ENCODE assay signal across 10 cellular contexts in the genomic region with DNA sequence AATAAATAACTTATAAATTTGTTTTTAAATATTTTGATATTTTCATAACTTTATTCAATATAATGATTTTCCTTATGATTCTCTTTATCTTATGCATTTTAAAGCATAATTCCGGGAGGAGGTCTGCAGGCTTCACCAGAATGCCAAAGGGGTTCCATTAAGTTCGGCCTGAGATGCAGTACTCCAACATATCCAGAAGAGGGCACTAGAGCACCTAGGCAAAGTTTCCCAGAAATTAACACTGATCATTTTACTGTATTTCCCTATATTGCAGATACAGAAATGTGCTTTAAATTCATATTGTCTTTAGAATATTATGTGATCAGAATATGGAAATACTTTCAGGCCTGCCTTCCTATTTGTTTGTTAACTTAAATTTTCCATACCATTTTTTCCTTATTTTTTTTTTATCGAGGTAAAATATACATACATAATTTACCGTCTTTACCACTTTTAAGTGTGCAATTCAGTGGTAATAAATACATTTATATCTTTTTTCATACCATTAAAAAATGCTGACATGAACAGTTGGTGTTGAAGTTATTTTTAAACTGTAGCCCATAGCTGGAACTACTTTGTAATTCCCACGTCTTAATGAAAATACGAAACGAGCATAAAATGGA. TPM values are rescaled to one million over a fixed set of nuclear protein-coding genes. Genes with fewer than 3 reads are reported as not detected.
DNase-seq lines count a peak whose midpoint lies in the region; ATAC-seq, FAIRE-seq and TF ChIP-seq lines count a peak whose summit lies in the region.
"Had no signal": no experiment of that assay in that cellular context is flagged by ENCODE, and none has a peak within 500 bp of the region (broad histone marks: within the 10 kb centered on the region; RNA-seq: fewer than 3 reads in every experiment).

No MANE protein-coding gene starts in this region.

- H3K4me1 ChIP-seq in HepG2 (ENCODE audit: insufficient read depth, low read length) (peaks cover 18% of the 10 kb centered on the region; the same call in 1 of the 2 replicates), tibial artery (no peaks in the 10 kb centered on the region)

- peaks cover 9% of the 10 kb centered on the region for H3K27me3 Mint-ChIP-seq in activated T-cell treated with anti-CD3 and anti-CD28 coated beads, Interleukin-2, amount 50 U/mL, for 24 hours

- TF ChIP-seq EP300 in HepG2 (IDR thresholded peaks at IDR 0.05; ENCODE audit: low read depth in 2 of 2, low read length in 2 of 2) (no peak), HepG2 (CRISPR knock-in tag; IDR thresholded peaks at IDR 0.05; ENCODE audit: borderline replicate concordance) (no peak)

- DNase-seq in activated T-cell treated with anti-CD3 and anti-CD28 coated beads for 4 hours (peak; percentile 51), LoVo (ENCODE audit: low spot score) (peak; percentile 66), SK-N-DZ (ENCODE audit: low spot score) (peak; percentile 47), cerebellar cortex (ENCODE audit: low spot score) (peak; percentile 59), HepG2 (ENCODE audit: low spot score) (peak; percentile 35), tibial artery (peak in 1 of 2 donors; percentile 39)
- DNase-seq in activated T-cell treated with anti-CD3 and anti-CD28 coated beads, Interleukin-2, amount 50 U/mL, for 24 hours, result no peak

- TF ChIP-seq CTCF in HepG2 (CRISPR knock-in tag; IDR thresholded peaks at IDR 0.05) (peak; percentile 77), tibial artery (IDR thresholded peaks at IDR 0.05) (peak; percentile 81 to 92)

- peak; percentile 23 for FAIRE-seq in HepG2 (lab: Jason Lieb, UNC)

- POLR2A ChIA-PET in HepG2 (lab: Yijun Ruan, JAX), result no interaction called here

- WGBS in HepG2 (ENCODE audit: low lambda C conversion rate), result 61% methylated on average over 7 of the region's 7 CpGs

- H3K27ac ChIP-seq in HepG2 (ENCODE audit: extremely low read length, insufficient read depth, low read length), result no peak overlapping the region
- H3K27ac ChIP-seq in tibial artery, result no peak overlapping the region

- TF ChIP-seq RAD21 in HepG2 (CRISPR knock-in tag; IDR thresholded peaks at IDR 0.05), result peak; percentile 62; the same call in 1 of the 2 replicates

- ATAC-seq in HepG2, result peak; percentile 32; the same call in 1 of the 3 replicates
- ATAC-seq in HG02884 (IDR thresholded peaks at IDR 0.05; ENCODE audit: unreplicated experiment), result no peak

- CTCF ChIA-PET in HepG2 (lab: Yijun Ruan, JAX; ENCODE audit: low intra/inter-chr PET ratio, low total read pairs), result interaction anchor here (2.1 kb wide), 1 partner anchor 64 kb away, joined by 10 read pairs; no protein-coding TSS in a partner anchor

- H3K4me3 Mint-ChIP-seq in activated T-cell treated with anti-CD3 and anti-CD28 coated beads, Interleukin-2, amount 50 U/mL, for 24 hours, result no peak overlapping the region
- H3K4me3 Mint-ChIP-seq: dendritic cell treated with granulocyte-macrophage colony-stimulating factor and Interleukin-4, amounts not matched to agents 40 ng/mL and 50 ng/mL, for 4 days; stimulated activated naive CD8-positive, alpha-beta T cell treated with anti-CD3 and anti-CD28 coated beads, Interleukin-15, Interleukin-2, amounts not matched to agents 100 ng/mL and 50 ng/mL, for 24 hours had no signal

- H3K36me3 ChIP-seq in HepG2 (replicated peaks in 1 of 2; ENCODE audit: control insufficient read depth in 1 of 2, insufficient read depth in 2 of 2, low read length in 2 of 2), result no peaks in the 10 kb centered on the region
- no peaks in the 10 kb centered on the region for H3K36me3 ChIP-seq in tibial artery

- no peak overlapping the region for H2AFZ ChIP-seq in HepG2 (ENCODE audit: low read length)

- no peaks in the 10 kb centered on the region for H3K79me2 ChIP-seq in HepG2 (ENCODE audit: insufficient read depth, low read length)

- H3K4me2 ChIP-seq in HepG2 (ENCODE audit: low read depth, low read length), result no peak overlapping the region

- no peaks in the 10 kb centered on the region for H3K9me3 ChIP-seq in HepG2 (ENCODE audit: low read length)
- no peaks in the 10 kb centered on the region for H3K9me3 ChIP-seq in tibial artery

- H3K4me1 Mint-ChIP-seq in activated T-cell treated with anti-CD3 and anti-CD28 coated beads, Interleukin-2, amount 50 U/mL, for 24 hours (ENCODE audit: low read depth), result peaks cover 15% of the 10 kb centered on the region

- no peak overlapping the region for H3K27ac Mint-ChIP-seq in activated T-cell treated with anti-CD3 and anti-CD28 coated beads, Interleukin-2, amount 50 U/mL, for 24 hours
- H3K27ac Mint-ChIP-seq: dendritic cell treated with granulocyte-macrophage colony-stimulating factor and Interleukin-4, amounts not matched to agents 40 ng/mL and 50 ng/mL, for 4 days; stimulated activated naive CD8-positive, alpha-beta T cell treated with anti-CD3 and anti-CD28 coated beads, Interleukin-15, Interleukin-2, amounts not matched to agents 100 ng/mL and 50 ng/mL, for 24 hours had no signal

- H3K9me3 Mint-ChIP-seq in activated T-cell treated with anti-CD3 and anti-CD28 coated beads, Interleukin-2, amount 50 U/mL, for 24 hours, result no peaks in the 10 kb centered on the region
- H3K9me3 Mint-ChIP-seq: dendritic cell treated with granulocyte-macrophage colony-stimulating factor and Interleukin-4, amounts not matched to agents 40 ng/mL and 50 ng/mL, for 4 days; stimulated activated naive CD8-positive, alpha-beta T cell treated with anti-CD3 and anti-CD28 coated beads, Interleukin-15, Interleukin-2, amounts not matched to agents 100 ng/mL and 50 ng/mL, for 24 hours had no signal

- H3K27me3 ChIP-seq in HepG2 (ENCODE audit: control insufficient read depth in 1 of 2, insufficient read depth in 2 of 2, low read length in 2 of 2) (peaks cover 0 to 22% of the 10 kb centered on the region in 2 experiments; a peak in 4 of 5 replicates), tibial artery (peaks cover 0 to 25% of the 10 kb centered on the region in 2 donors)

- no peaks in the 10 kb centered on the region for H3K36me3 Mint-ChIP-seq in activated T-cell treated with anti-CD3 and anti-CD28 coated beads, Interleukin-2, amount 50 U/mL, for 24 hours (ENCODE audit: low read depth)

- no peak for TF ChIP-seq POLR2A in HepG2 (IDR thresholded peaks at IDR 0.05; ENCODE audit: insufficient read depth in 1 of 2, low read depth in 2 of 2, low read length in 2 of 2)

- in situ Hi-C loops in HepG2 (cut with HindIII; ENCODE audit: extremely low pct_ligation_motif_present, low pct_unique_long_range_greater_than_20kb), result loop anchor here (5.0 kb wide), 1 partner anchor 60 kb away; the partner anchor contains the start of gene TM9SF2

- no peaks in the 10 kb centered on the region for H4K20me1 ChIP-seq in HepG2 (ENCODE audit: insufficient read depth, low read length)

- H3K4me3 ChIP-seq in HepG2 (replicated peaks in 1 of 3; ENCODE audit: insufficient read depth in 1 of 3, low read depth in 2 of 3, low read length in 3 of 3), result no peak overlapping the region
- no peak overlapping the region for H3K4me3 ChIP-seq in tibial artery

- no peak overlapping the region for H3K9ac ChIP-seq in HepG2 (ENCODE audit: insufficient read depth, low read depth, low read length)

- no TSS peak for BruUV-seq in HepG2 (replicated peaks; lab: Mats Ljungman, UMichigan)

- intact Hi-C loops in HepG2 (cut with micrococcal nuclease; ENCODE audit: unreplicated experiment) (loop anchor here (1.0 to 2.0 kb wide), 2 partner anchors 64 to 174 kb away; no protein-coding TSS in a partner anchor), tibial artery (cut with DNase I; ENCODE audit: low total_unique reads) (loop anchor here (5.0 kb wide), 1 partner anchor 65 kb away; no protein-coding TSS in a partner anchor)

TF ChIP-seq in HepG2, 621 proteins besides CTCF, POLR2A, EP300 and RAD21 (continues in another document):
- no peak for TF ChIP-seq SNRNP70 (IDR thresholded peaks at IDR 0.05; ENCODE audit: low read depth, low read length)

RNA-seq across cellular contexts. Expression of gene TM9SF2, which starts 58.9 kb away (rescaled TPM):
- polyA plus RNA-seq in SK-N-DZ (2014; cell fraction: cytosol; rRNA removed), result 84.4 and 87.0 TPM in 2 replicates
- 31.6 and 35.5 TPM in 2 replicates for polyA plus RNA-seq in SK-N-DZ (2014; cell fraction: nucleus; rRNA removed)
- 74.2 and 123 TPM in 2 replicates for total RNA-seq in HepG2 (2016; rRNA removed; fragmentation: Illumina TruSeq; extraction: Trizol)
- total RNA-seq in HepG2 (2016; cell fraction: cytosol; rRNA removed; fragmentation: Illumina TruSeq; extraction: Trizol; ENCODE audit: low read depth), result 7.8 and 10.3 TPM in 2 replicates
- total RNA-seq in HepG2 (2016; cell fraction: insoluble cytoplasmic fraction; rRNA removed; fragmentation: Illumina TruSeq; extraction: Trizol), result 66.7 and 127 TPM in 2 replicates
- 20.6 and 26.5 TPM in 2 replicates for total RNA-seq in HepG2 (2016; cell fraction: membrane; rRNA removed; fragmentation: Illumina TruSeq; extraction: Trizol)
- total RNA-seq in HepG2 (2016; cell fraction: nucleus; rRNA removed; fragmentation: Illumina TruSeq; extraction: Trizol), result 119 and 147 TPM in 2 replicates
- polyA plus RNA-seq in HepG2 (2011; rRNA removed), result 80.5 and 94.1 TPM in 2 replicates
- 48.2 and 89.3 TPM in 2 replicates for polyA plus RNA-seq in HepG2 (2011; cell fraction: cytosol; rRNA removed)
- 21.5 and 29.4 TPM in 2 replicates for polyA plus RNA-seq in HepG2 (2011; cell fraction: nucleus; rRNA removed)
- 98.2 and 106 TPM in 2 replicates for polyA plus RNA-seq in HepG2 (2012)
- 5.2 and 6.0 TPM in 2 replicates for polyA plus RNA-seq in HepG2 (2016; cell fraction: cytosol; fragmentation: Illumina TruSeq; extraction: Trizol; ENCODE audit: low read depth)
- 56.6 and 59.1 TPM in 2 replicates for polyA plus RNA-seq in HepG2 (2016; cell fraction: insoluble cytoplasmic fraction; fragmentation: Illumina TruSeq; extraction: Trizol; ENCODE audit: low read depth)
- 12.1 and 14.1 TPM in 2 replicates for polyA plus RNA-seq in HepG2 (2016; cell fraction: membrane; fragmentation: Illumina TruSeq; extraction: Trizol; ENCODE audit: low read depth)
- polyA plus RNA-seq in HepG2 (2016; cell fraction: nucleus; fragmentation: Illumina TruSeq; extraction: Trizol; ENCODE audit: insufficient read depth, low read depth), result 114 and 122 TPM in 2 replicates
- 60.8 and 81.5 TPM in 2 replicates for polyA minus RNA-seq in HepG2 (2011; rRNA and poly(A)+ RNA removed; ENCODE audit: low replicate concordance)
- 134 and 137 TPM in 2 replicates for polyA minus RNA-seq in HepG2 (2011; cell fraction: cytosol; rRNA and poly(A)+ RNA removed)
- 65.5 and 71.9 TPM in 2 replicates for polyA minus RNA-seq in HepG2 (2011; cell fraction: nucleus; rRNA and poly(A)+ RNA removed)
